27 cellular contexts compared by ENCODE assay signal in the genomic region with DNA sequence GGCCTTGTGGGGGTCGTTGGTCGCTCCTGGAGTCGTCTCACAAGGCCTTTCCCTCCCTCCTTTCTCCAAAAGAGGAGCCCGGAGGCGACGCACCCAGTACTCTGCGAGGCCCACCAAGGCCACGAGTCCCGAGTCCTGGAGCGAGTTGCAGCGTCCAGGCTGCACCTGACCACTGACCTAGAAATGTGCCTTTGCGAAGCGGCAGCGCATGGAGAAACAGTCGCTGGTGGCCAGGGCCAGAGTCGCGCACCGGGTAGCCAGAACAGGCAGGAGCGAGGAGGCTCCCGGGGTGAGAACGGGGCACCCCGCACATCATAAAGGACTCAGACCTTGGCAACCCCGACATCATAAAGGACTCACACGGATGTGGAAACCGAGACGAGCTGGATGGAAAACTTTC.
"Had no signal": no experiment of that assay in that cellular context is flagged by ENCODE, and none has a peak within 500 bp of the region (broad histone marks: within the 10 kb centered on the region; RNA-seq: fewer than 3 reads in every experiment).

No MANE protein-coding gene starts in this region.

- H3K9me3 ChIP-seq: colonic mucosa, esophagus squamous epithelium, gastrocnemius medialis, gastroesophageal sphincter had no signal

- H3K4me1 ChIP-seq: colonic mucosa, esophagus muscularis mucosa, esophagus squamous epithelium, foreskin keratinocyte, gastrocnemius medialis, gastroesophageal sphincter, heart left ventricle, heart right ventricle had no signal

- DNase-seq: colonic mucosa; cortex of kidney; dermis blood vessel endothelial cell; dorsolateral prefrontal cortex; effector CD4-positive, alpha-beta T cell; effector CD8-positive, alpha-beta T cell; effector memory CD4-positive, alpha-beta T cell; effector memory CD8-positive, alpha-beta T cell; endodermal cell; erythroblast; esophagus squamous epithelium; foreskin fibroblast; foreskin keratinocyte; foreskin melanocyte; gastrocnemius medialis; glutamatergic neuron; head of caudate nucleus; heart left ventricle; heart right ventricle had no signal

- H3K27ac ChIP-seq: colonic mucosa, coronary artery, dorsolateral prefrontal cortex, epithelial cell of prostate, esophagus muscularis mucosa, esophagus squamous epithelium, foreskin keratinocyte, gastrocnemius medialis, gastroesophageal sphincter, heart left ventricle, heart right ventricle had no signal

- FAIRE-seq: colon, endometrium, endothelial cell of umbilical vein, frontal cortex had no signal

- H3K36me3 ChIP-seq: colonic mucosa, esophagus muscularis mucosa, esophagus squamous epithelium, gastrocnemius medialis, gastroesophageal sphincter, heart left ventricle, heart right ventricle had no signal

- H3K4me3 ChIP-seq: colonic mucosa, coronary artery, dorsolateral prefrontal cortex, esophagus muscularis mucosa, esophagus squamous epithelium, gastrocnemius medialis, gastroesophageal sphincter, heart left ventricle, heart right ventricle had no signal
